ENCODE assay signal across 8 cellular contexts in genomic region chr16:85420501-85421337, GRCh38.
DNase-seq lines count a peak whose midpoint lies in the region; ATAC-seq, FAIRE-seq and TF ChIP-seq lines count a peak whose summit lies in the region.

No MANE protein-coding gene starts in this region.

- no peak overlapping the region for H3K9ac ChIP-seq in endothelial cell of umbilical vein (replicated peaks; ENCODE audit: extremely low read depth, insufficient read depth, low read length)

- H3K4me1 Mint-ChIP-seq in activated CD8-positive, alpha-beta T cell treated with anti-CD3 and anti-CD28 coated beads, Interleukin-2, amount 10 ng/mL, durations not matched to agents 7 days and 5 days (ENCODE audit: low read depth): peaks cover 9% of the 10 kb centered on the region
- peaks cover 29% of the 10 kb centered on the region for H3K4me1 Mint-ChIP-seq in nephron

- H4K20me1 ChIP-seq in endothelial cell of umbilical vein (replicated peaks; ENCODE audit: control insufficient read depth, extremely low read depth, insufficient read depth, low read length): no peaks in the 10 kb centered on the region

- no peak overlapping the region for H3K4me3 Mint-ChIP-seq in activated CD8-positive, alpha-beta T cell treated with anti-CD3 and anti-CD28 coated beads, Interleukin-2, amount 10 ng/mL, durations not matched to agents 7 days and 5 days
- no peak overlapping the region for H3K4me3 Mint-ChIP-seq in nephron

- DNase-seq in NAMALWA (ENCODE audit: low spot score) (peak; percentile 81), endothelial cell of umbilical vein (ENCODE audit: low read depth, low spot score) (peak; percentile 30), suprapubic skin (ENCODE audit: low spot score in 2 of 2) (no peak), G401 (ENCODE audit: low spot score) (no peak)
- peak; percentile 79 for DNase-seq in activated CD8-positive, alpha-beta T cell treated with anti-CD3 and anti-CD28 coated beads, Interleukin-2, amount 10 ng/mL, durations not matched to agents 7 days and 5 days

- H3K4me1 ChIP-seq in endothelial cell of umbilical vein (ENCODE audit: control insufficient read depth, extremely low read depth, insufficient read depth, low read length): no peaks in the 10 kb centered on the region
- peaks cover 36% of the 10 kb centered on the region for H3K4me1 ChIP-seq in suprapubic skin

- TF ChIP-seq EP300 in suprapubic skin (IDR thresholded peaks at IDR 0.05): no peak

- no peaks in the 10 kb centered on the region for H3K27me3 Mint-ChIP-seq in activated CD8-positive, alpha-beta T cell treated with anti-CD3 and anti-CD28 coated beads, Interleukin-2, amount 10 ng/mL, durations not matched to agents 7 days and 5 days (ENCODE audit: low read depth)
- H3K27me3 Mint-ChIP-seq in nephron (ENCODE audit: low read depth): peaks cover 13% of the 10 kb centered on the region

- TF ChIP-seq POLR2A in endothelial cell of umbilical vein (IDR thresholded peaks at IDR 0.05; ENCODE audit: low read depth, low read length) (no peak), suprapubic skin (IDR thresholded peaks at IDR 0.05) (no peak)

- H3K9me1 ChIP-seq in endothelial cell of umbilical vein (replicated peaks; ENCODE audit: control insufficient read depth, extremely low read depth, insufficient read depth, low read length): no peaks in the 10 kb centered on the region

- H3K79me2 ChIP-seq in endothelial cell of umbilical vein (ENCODE audit: control insufficient read depth, insufficient read depth, low read length): no peaks in the 10 kb centered on the region

- no peak overlapping the region for H3K27ac Mint-ChIP-seq in activated CD8-positive, alpha-beta T cell treated with anti-CD3 and anti-CD28 coated beads, Interleukin-2, amount 10 ng/mL, durations not matched to agents 7 days and 5 days
- no peak overlapping the region for H3K27ac Mint-ChIP-seq in nephron

- H3K4me3 ChIP-seq in endothelial cell of umbilical vein (replicated peaks in 1 of 3; ENCODE audit: insufficient read depth in 1 of 3, low read depth in 1 of 3, low read length in 3 of 3) (no peak overlapping the region), suprapubic skin (no peak overlapping the region)

- ATAC-seq in GM19043 (IDR thresholded peaks at IDR 0.05; ENCODE audit: low read depth, unreplicated experiment) (peak; percentile 56), GM21619 (IDR thresholded peaks at IDR 0.05; ENCODE audit: unreplicated experiment) (no peak)
- peak; percentile 81 for ATAC-seq in activated CD8-positive, alpha-beta T cell treated with anti-CD3 and anti-CD28 coated beads, Interleukin-2, amount 10 ng/mL, durations not matched to agents 7 days and 5 days

- 42% methylated on average over 39 of the region's 42 CpGs for WGBS in suprapubic skin

- intact Hi-C loops in endothelial cell of umbilical vein (cut with micrococcal nuclease): loop anchor here (1.0 to 5.0 kb wide), 3 partner anchors 143 to 303 kb away; no protein-coding TSS in a partner anchor

- no peak overlapping the region for H2AFZ ChIP-seq in endothelial cell of umbilical vein (ENCODE audit: low read depth, low read length)

- TF ChIP-seq CTCF in endothelial cell of umbilical vein (IDR thresholded peaks at IDR 0.05; ENCODE audit: extremely low read depth in 1 of 2, insufficient read depth in 1 of 2, low read depth in 1 of 2, low read length in 2 of 2) (peak; percentile 96 to 100), nephron (IDR thresholded peaks at IDR 0.05; ENCODE audit: unreplicated experiment in 3 of 3) (peak; percentile 97 to 99 (median 99)), suprapubic skin (IDR thresholded peaks at IDR 0.05) (peak; percentile 99 to 100)

- H3K27me3 ChIP-seq in endothelial cell of umbilical vein (ENCODE audit: control insufficient read depth in 2 of 2, insufficient read depth in 2 of 2, low read length in 2 of 2): no peaks in the 10 kb centered on the region
- H3K27me3 ChIP-seq in suprapubic skin: no peaks in the 10 kb centered on the region

- no peaks in the 10 kb centered on the region for H3K9me3 Mint-ChIP-seq in activated CD8-positive, alpha-beta T cell treated with anti-CD3 and anti-CD28 coated beads, Interleukin-2, amount 10 ng/mL, durations not matched to agents 7 days and 5 days (ENCODE audit: insufficient read depth)
- H3K9me3 Mint-ChIP-seq in nephron: no peaks in the 10 kb centered on the region

- dilution Hi-C loops in endothelial cell of umbilical vein (cut with MboI; ENCODE audit: extremely low pct_ligation_motif_present, low sequenced_read_pairs): no loop called here

- no TSS peak for BruUV-seq in endothelial cell of umbilical vein (replicated peaks; lab: Mats Ljungman, UMichigan)

- H3K36me3 ChIP-seq in endothelial cell of umbilical vein (ENCODE audit: control insufficient read depth in 2 of 2, extremely low read depth in 1 of 2, insufficient read depth in 2 of 2, low read length in 2 of 2) (no peaks in the 10 kb centered on the region), suprapubic skin (no peaks in the 10 kb centered on the region)

- no peak overlapping the region for H3K27ac ChIP-seq in endothelial cell of umbilical vein (ENCODE audit: insufficient read depth, low read depth, low read length)
- no peak overlapping the region for H3K27ac ChIP-seq in suprapubic skin

- H3K9me3 ChIP-seq in endothelial cell of umbilical vein (replicated peaks; ENCODE audit: control insufficient read depth, insufficient read depth, low read length): no peaks in the 10 kb centered on the region
- H3K9me3 ChIP-seq in suprapubic skin: no peaks in the 10 kb centered on the region

- no peak for FAIRE-seq in endothelial cell of umbilical vein (lab: Jason Lieb, UNC)

- in situ Hi-C loops in G401 (cut with HindIII; ENCODE audit: low sequenced_read_pairs): no loop called here

- CTCF ChIA-PET in activated CD8-positive, alpha-beta T cell treated with anti-CD3 and anti-CD28 coated beads, Interleukin-2, amount 10 ng/mL, durations not matched to agents 7 days and 5 days (lab: Charles Lee): interaction anchor here (0.7 to 6.8 kb wide), 31 partner anchors 8 to 377 kb away, joined by 3 to 79 read pairs (median 4); partner anchors contain the start of gene GSE1
- CTCF ChIA-PET in endothelial cell of umbilical vein (lab: Charles Lee): interaction anchor here (0.6 to 4.6 kb wide), 28 partner anchors 8 to 306 kb away, joined by 3 to 39 read pairs (median 5); partner anchors contain the start of gene GSE1

- H3K4me2 ChIP-seq in endothelial cell of umbilical vein (ENCODE audit: insufficient read depth, low read length): no peak overlapping the region

- POLR2A ChIA-PET in activated CD8-positive, alpha-beta T cell treated with anti-CD3 and anti-CD28 coated beads, Interleukin-2, amount 10 ng/mL, durations not matched to agents 7 days and 5 days (lab: Charles Lee): no interaction called here
- POLR2A ChIA-PET in endothelial cell of umbilical vein (lab: Charles Lee): no interaction called here

- no peaks in the 10 kb centered on the region for H3K36me3 Mint-ChIP-seq in activated CD8-positive, alpha-beta T cell treated with anti-CD3 and anti-CD28 coated beads, Interleukin-2, amount 10 ng/mL, durations not matched to agents 7 days and 5 days (ENCODE audit: low read depth)
- no peaks in the 10 kb centered on the region for H3K36me3 Mint-ChIP-seq in nephron (ENCODE audit: low read depth)

TF ChIP-seq in endothelial cell of umbilical vein, 7 proteins besides CTCF, POLR2A, EP300 and RAD21:
- TF ChIP-seq MYC (IDR thresholded peaks at IDR 0.05; ENCODE audit: low read depth, low read length) (no peak), MAX (IDR thresholded peaks at IDR 0.05; ENCODE audit: insufficient read depth, insufficient read length) (peak; percentile 31)

Comparison
In these comparisons a context has a peak if more than half of its experiments do, and no peak if none do; other contexts are left out.
1. DNase-seq: peak in NAMALWA (single experiment), activated CD8-positive, alpha-beta T cell treated with anti-CD3 and anti-CD28 coated beads, Interleukin-2, amount 10 ng/mL, durations not matched to agents 7 days and 5 days (single experiment) and endothelial cell of umbilical vein (single experiment); none in suprapubic skin (0 of 2) and G401 (single experiment).
2. Peak in every context shown above with its lines, with median percentiles within 50 percentile points of each other: CTCF ChIP-seq.